ENCODE assay signal across 8 cellular contexts in the genomic region with DNA sequence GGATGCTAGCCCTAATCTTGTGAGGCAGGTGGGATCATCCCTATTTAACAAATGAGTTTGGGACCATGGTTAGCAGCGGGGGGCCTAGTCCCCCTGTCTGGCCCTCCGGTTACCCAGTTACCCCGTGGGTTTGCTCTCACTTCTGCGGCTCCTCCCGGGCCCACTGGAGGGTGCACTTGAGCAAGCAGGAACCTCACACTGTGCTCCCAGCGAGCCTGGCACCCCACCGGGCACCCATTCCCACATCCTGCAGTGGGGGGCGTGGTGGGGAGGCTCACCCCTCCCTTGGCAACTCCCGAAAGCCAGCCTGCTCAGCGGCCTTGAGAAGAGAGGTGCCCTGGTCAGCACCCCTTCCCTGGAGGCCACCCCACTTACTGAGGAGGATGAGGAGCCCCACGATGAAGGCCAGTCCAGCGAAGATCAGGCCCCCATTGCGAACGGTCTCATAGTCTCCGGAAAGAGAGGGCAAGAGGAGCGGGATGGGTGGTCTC. TPM values are rescaled to one million over a fixed set of nuclear protein-coding genes. Genes with fewer than 3 reads are reported as not detected.
A peak's percentile ranks its signal among the peaks of the same experiment; 100 is the strongest.
DNase-seq lines count a peak whose midpoint lies in the region; ATAC-seq and TF ChIP-seq lines count a peak whose summit lies in the region.
"Had no signal": no experiment of that assay in that cellular context is flagged by ENCODE, and none has a peak within 500 bp of the region (broad histone marks: within the 10 kb centered on the region; RNA-seq: fewer than 3 reads in every experiment).

No MANE protein-coding gene starts in this region.

- no peaks in the 10 kb centered on the region for H3K9me2 ChIP-seq in DOHH2 (replicated peaks; ENCODE audit: control insufficient read depth, low read length)

- H3K79me2 ChIP-seq in DOHH2 (ENCODE audit: control insufficient read depth, low read length): no peaks in the 10 kb centered on the region
- H3K79me2 ChIP-seq: parathyroid adenoma had no signal

- peak; percentile 73 for TF ChIP-seq CTCF in DOHH2 (IDR thresholded peaks at IDR 0.05; ENCODE audit: low read depth, low read length, poor library complexity, severe bottlenecking)
- TF ChIP-seq CTCF in foreskin keratinocyte (conservative IDR thresholded peaks at IDR 0.05): peak; percentile 67

- no peaks in the 10 kb centered on the region for H4K20me1 ChIP-seq in DOHH2 (ENCODE audit: control insufficient read depth, insufficient read depth, low read depth, low read length)

- H3K36me3 ChIP-seq in DOHH2 (ENCODE audit: control insufficient read depth, low read length): no peaks in the 10 kb centered on the region
- H3K36me3 ChIP-seq in MG63: no peaks in the 10 kb centered on the region

- no peak overlapping the region for H3K4me2 ChIP-seq in DOHH2 (ENCODE audit: low read length)

- H3K27me3 ChIP-seq in DOHH2 (ENCODE audit: control insufficient read depth, low read length) (peaks cover 13% of the 10 kb centered on the region), MG63 (no peaks in the 10 kb centered on the region), foreskin keratinocyte (no peaks in the 10 kb centered on the region)

- no peak overlapping the region for H3K27ac ChIP-seq in DOHH2 (ENCODE audit: low read depth, low read length)
- H3K27ac ChIP-seq in foreskin keratinocyte: no peak overlapping the region
- H3K27ac ChIP-seq: parathyroid adenoma had no signal

- ATAC-seq in foreskin keratinocyte: peak; percentile 24
- no peak for ATAC-seq in HG03175 (IDR thresholded peaks at IDR 0.05; ENCODE audit: unreplicated experiment)

- H3K4me1 ChIP-seq in DOHH2 (ENCODE audit: control insufficient read depth, low read length) (peaks cover 11% of the 10 kb centered on the region), foreskin keratinocyte (peaks cover 9% of the 10 kb centered on the region)
- H3K4me1 ChIP-seq: parathyroid adenoma had no signal

- H3K9me3 ChIP-seq in DOHH2 (ENCODE audit: control insufficient read depth, insufficient read depth, low read length) (no peaks in the 10 kb centered on the region), MG63 (no peaks in the 10 kb centered on the region)

- no peaks in the 10 kb centered on the region for H3F3A ChIP-seq in DOHH2 (ENCODE audit: control insufficient read depth, insufficient read depth)

- peak; percentile 35 for DNase-seq in MG63
- DNase-seq in activated T-cell treated with anti-CD3 and anti-CD28 coated beads for 48 hours (ENCODE audit: low read depth): peak; percentile 57
- no peak for DNase-seq in foreskin keratinocyte
- peak; percentile 44 to 55 for DNase-seq in stimulated activated CD4-positive, alpha-beta T cell treated with anti-CD3 and anti-CD28 coated beads, Interleukin-1b, Interleukin-23, amount 100 ng/mL, for 4 hours (ENCODE audit: low read depth in 2 of 2)
- no peak for DNase-seq in NCI-H187 treated with DMSO at 0.1 percent for 48 hours (lab: John Stamatoyannopoulos, UW)

- no peak overlapping the region for H3K4me3 ChIP-seq in DOHH2 (ENCODE audit: low read length)
- H3K4me3 ChIP-seq in MG63: no peak overlapping the region

RNA-seq across cellular contexts. Expression of gene FXYD2, which starts 2.5 kb away (rescaled TPM):
- total RNA-seq in MG63 (2014; rRNA removed; shearing (Covaris generic); ENCODE audit: low replicate concordance): not detected in 2 replicates
- total RNA-seq in foreskin keratinocyte: not detected in 2 replicates
- 0.15 and 0.27 TPM in 2 replicates for polyA plus RNA-seq in foreskin keratinocyte

RNA-seq across cellular contexts. Expression of gene DSCAML1, which starts 25.1 kb away (rescaled TPM):
- not detected in 2 replicates for total RNA-seq in MG63 (2014; rRNA removed; shearing (Covaris generic); ENCODE audit: low replicate concordance)
- not detected in 2 replicates for total RNA-seq in foreskin keratinocyte
- not detected in 2 replicates for polyA plus RNA-seq in foreskin keratinocyte

RNA-seq across cellular contexts. Expression of gene FXYD6, which starts 54.4 kb away (rescaled TPM):
- total RNA-seq in MG63 (2014; rRNA removed; shearing (Covaris generic); ENCODE audit: low replicate concordance): not detected in 2 replicates
- total RNA-seq in foreskin keratinocyte: not detected in 2 replicates
- 0.09 and 0.16 TPM in 2 replicates for polyA plus RNA-seq in foreskin keratinocyte

Comparison
In these comparisons a context has a peak if more than half of its experiments do, and no peak if none do; other contexts are left out.
1. DNase-seq: peak in MG63 (single experiment), activated T-cell treated with anti-CD3 and anti-CD28 coated beads for 48 hours (single experiment) and stimulated activated CD4-positive, alpha-beta T cell treated with anti-CD3 and anti-CD28 coated beads, Interleukin-1b, Interleukin-23, amount 100 ng/mL, for 4 hours (2 of 2); none in foreskin keratinocyte (0 of 2) and NCI-H187 treated with DMSO at 0.1 percent for 48 hours (single experiment).